ENCODE assay signal across 17 cellular contexts in genomic region chr9:17509151-17509550, GRCh38.
"Had no signal": no experiment of that assay in that cellular context is flagged by ENCODE, and none has a peak within 500 bp of the region (broad histone marks: within the 10 kb centered on the region; RNA-seq: fewer than 3 reads in every experiment).

No MANE protein-coding gene starts in this region.

- ATAC-seq: activated CD8-positive, alpha-beta T cell treated with anti-CD3 and anti-CD28 coated beads for 36 hours; activated naive CD4-positive, alpha-beta T cell treated with anti-CD3 and anti-CD28 coated beads, Interleukin-2, amount 50 U/mL, for 72 hours; activated T-cell treated with anti-CD3 and anti-CD28 coated beads, Interleukin-2, amount 50 U/mL, for 4 hours; gastroesophageal sphincter; left colon; pancreas; stimulated activated effector memory CD8-positive, alpha-beta T cell treated with anti-CD3 and anti-CD28 coated beads, Interleukin-12 subunit alpha, Interleukin-12 subunit beta, amount 100 ng/mL, for 72 hours had no signal

- DNase-seq: activated B cell treated with CpG ODN at 0.5 μM for 24 hours; activated CD4-positive, alpha-beta T cell treated with anti-CD3 and anti-CD28 coated beads, Interleukin-2, amount 50 U/mL, for 1 hour; activated CD8-positive, alpha-beta T cell treated with anti-CD3 and anti-CD28 coated beads for 36 hours; activated T-cell treated with anti-CD3 and anti-CD28 coated beads, Interleukin-2, amount 50 U/mL, for 4 hours; effector memory CD4-positive, alpha-beta T cell; hippocampal formation; left colon; naive B cell; nucleus accumbens; pancreas; sigmoid colon; small intestine; stimulated activated CD4-positive, alpha-beta T cell treated with anti-CD3 and anti-CD28 coated beads, Interleukin-4, amount 100 ng/mL, for 24 hours; trophoblast cell had no signal
